21 cellular contexts compared by ENCODE assay signal in the genomic region with DNA sequence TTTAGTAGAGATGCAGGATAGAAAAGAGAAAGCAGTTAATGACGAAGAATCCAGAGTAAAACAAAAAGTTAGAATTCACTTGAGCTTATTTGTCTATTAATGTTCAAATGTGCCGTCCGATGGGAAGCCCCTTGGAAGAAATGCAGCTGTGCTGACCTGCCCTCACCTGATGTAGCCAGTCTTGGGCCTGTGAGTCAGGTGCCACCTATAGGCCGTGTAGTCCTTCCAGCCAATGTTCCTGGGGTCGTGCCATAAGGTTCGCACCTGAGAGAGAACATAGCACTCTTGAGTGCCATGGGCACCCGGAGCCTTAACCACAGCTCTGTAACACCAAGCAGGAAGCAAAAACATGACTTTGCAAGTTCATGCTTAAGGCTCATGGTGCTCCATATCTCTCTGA. TPM values are rescaled to one million over a fixed set of nuclear protein-coding genes. Genes with fewer than 3 reads are reported as not detected.
A peak's percentile ranks its signal among the peaks of the same experiment; 100 is the strongest.
DNase-seq lines count a peak whose midpoint lies in the region; ATAC-seq, FAIRE-seq and TF ChIP-seq lines count a peak whose summit lies in the region.
"Had no signal": no experiment of that assay in that cellular context is flagged by ENCODE, and none has a peak within 500 bp of the region (broad histone marks: within the 10 kb centered on the region; RNA-seq: fewer than 3 reads in every experiment).

No MANE protein-coding gene starts in this region.

- no peaks in the 10 kb centered on the region for H3K9me1 ChIP-seq in K562 (ENCODE audit: control insufficient read depth, insufficient read depth, low read length)

- DNase-seq in HepG2 (ENCODE audit: low spot score), result no peak
- DNase-seq in right lobe of liver, result no peak
- no peak for DNase-seq in K562 (ENCODE audit: extremely low read depth in 1 of 4, low spot score in 3 of 4)
- DNase-seq in esophagus muscularis mucosa (ENCODE audit: extremely low spot score), result peak; percentile 68
- peak; percentile 45 for DNase-seq in sigmoid colon
- no peak for DNase-seq in activated effector memory CD4-positive, alpha-beta T cell treated with anti-CD3 and anti-CD28 coated beads, Interleukin-2, amount 50 U/mL, for 16 hours
- no peak for DNase-seq in stimulated activated CD4-positive, alpha-beta T cell treated with anti-CD3 and anti-CD28 coated beads, Interleukin-2, amount 100 ng/mL, for 24 hours
- DNase-seq in PC-9, result no peak
- DNase-seq: AML-193; DMS79; NCI-H1694 treated with DMSO at 0.1 percent for 48 hours; NCI-H2107; NCI-H510A; NCI-H748 treated with DMSO at 0.1 percent for 48 hours; NK-92 treated with Interleukin-12 subunit alpha and Interleukin-12 subunit beta, amount 100 ng/mL, for 24 hours; SHP77 treated with DMSO at 0.1 percent for 48 hours had no signal

- no peak overlapping the region for H3K4me3 ChIP-seq in HepG2 (replicated peaks in 1 of 3; ENCODE audit: insufficient read depth in 1 of 3, low read depth in 2 of 3, low read length in 3 of 3)
- H3K4me3 ChIP-seq in right lobe of liver, result no peak overlapping the region
- H3K4me3 ChIP-seq in K562, result no peak overlapping the region
- no peak overlapping the region for H3K4me3 ChIP-seq in esophagus muscularis mucosa
- H3K4me3 ChIP-seq in sigmoid colon, result no peak overlapping the region
- no peak overlapping the region for H3K4me3 ChIP-seq in PC-9

- no peak for TF ChIP-seq EP300 in HepG2 (IDR thresholded peaks at IDR 0.05; ENCODE audit: low read depth in 2 of 2, low read length in 2 of 2)
- no peak for TF ChIP-seq EP300 in HepG2 (CRISPR knock-in tag; IDR thresholded peaks at IDR 0.05; ENCODE audit: borderline replicate concordance)
- TF ChIP-seq EP300 in K562 (IDR thresholded peaks at IDR 0.05; ENCODE audit: low read length), result no peak
- TF ChIP-seq EP300 in esophagus muscularis mucosa (IDR thresholded peaks at IDR 0.05), result no peak
- no peak for TF ChIP-seq EP300 in sigmoid colon (IDR thresholded peaks at IDR 0.05)

- H3K9me3 ChIP-seq in HepG2 (ENCODE audit: low read length) (peaks cover 10% of the 10 kb centered on the region), right lobe of liver (no peaks in the 10 kb centered on the region), K562 (replicated peaks; ENCODE audit: control insufficient read depth, insufficient read depth, low read depth, low read length) (no peaks in the 10 kb centered on the region; the same call in 1 of the 2 replicates), esophagus muscularis mucosa (no peaks in the 10 kb centered on the region), sigmoid colon (no peaks in the 10 kb centered on the region), PC-9 (ENCODE audit: insufficient read depth, low read depth) (no peaks in the 10 kb centered on the region)

- H3F3A ChIP-seq in PC-9 (ENCODE audit: insufficient read depth, low read depth), result no peaks in the 10 kb centered on the region

- TF ChIP-seq RAD21 in HepG2 (CRISPR knock-in tag; IDR thresholded peaks at IDR 0.05), result no peak
- TF ChIP-seq RAD21 in K562 (CRISPR knock-in tag; conservative IDR thresholded peaks at IDR 0.05 in 1 of 2, IDR thresholded peaks at IDR 0.05 in 1 of 2), result no peak

- H3K4me2 ChIP-seq in HepG2 (ENCODE audit: low read depth, low read length), result no peak overlapping the region
- H3K4me2 ChIP-seq in K562 (ENCODE audit: insufficient read depth, low read length), result no peak overlapping the region
- H3K4me2 ChIP-seq in PC-9, result no peak overlapping the region

- FAIRE-seq in HepG2 (lab: Jason Lieb, UNC) (no peak), K562 (lab: Jason Lieb, UNC) (no peak)
- FAIRE-seq: GM12892, GM18507, H54 had no signal

- in situ Hi-C loops in HepG2 (cut with HindIII; ENCODE audit: extremely low pct_ligation_motif_present, low pct_unique_long_range_greater_than_20kb) (no loop called here), K562 (cut with MboI) (no loop called here)

- no TSS peak for BruUV-seq in HepG2 (replicated peaks; lab: Mats Ljungman, UMichigan)
- BruUV-seq in K562 (replicated peaks; lab: Mats Ljungman, UMichigan), result no TSS peak
- no TSS peak for BruUV-seq in PC-9 (replicated peaks; lab: Mats Ljungman, UMichigan)

- H4K20me1 ChIP-seq in HepG2 (ENCODE audit: insufficient read depth, low read length), result no peaks in the 10 kb centered on the region
- peaks cover 5% of the 10 kb centered on the region; the same call in 1 of the 2 replicates for H4K20me1 ChIP-seq in K562 (replicated peaks; ENCODE audit: control insufficient read depth, insufficient read depth, low read length)
- no peaks in the 10 kb centered on the region for H4K20me1 ChIP-seq in PC-9 (ENCODE audit: insufficient read depth)

- H3K9me2 ChIP-seq in PC-9 (ENCODE audit: insufficient read depth), result no peaks in the 10 kb centered on the region

- TF ChIP-seq POLR2A in HepG2 (IDR thresholded peaks at IDR 0.05; ENCODE audit: insufficient read depth in 1 of 2, low read depth in 2 of 2, low read length in 2 of 2) (no peak), right lobe of liver (IDR thresholded peaks at IDR 0.05) (no peak), K562 (conservative IDR thresholded peaks at IDR 0.05) (no peak), esophagus muscularis mucosa (IDR thresholded peaks at IDR 0.05; ENCODE audit: low read depth) (no peak), sigmoid colon (IDR thresholded peaks at IDR 0.05) (no peak)

- TF ChIP-seq CTCF in HepG2 (CRISPR knock-in tag; IDR thresholded peaks at IDR 0.05) (peak; percentile 35; the same call in 1 of the 2 replicates), right lobe of liver (IDR thresholded peaks at IDR 0.05) (no peak), K562 (IDR thresholded peaks at IDR 0.05 in 2 of 3, conservative IDR thresholded peaks at IDR 0.05 in 1 of 3; ENCODE audit: insufficient read depth in 2 of 3, low read depth in 1 of 3, low read length in 3 of 3) (no peak), esophagus muscularis mucosa (IDR thresholded peaks at IDR 0.05) (no peak), sigmoid colon (IDR thresholded peaks at IDR 0.05) (no peak), PC-9 (conservative IDR thresholded peaks at IDR 0.05) (no peak)

- H3K9ac ChIP-seq in HepG2 (ENCODE audit: insufficient read depth, low read depth, low read length) (no peak overlapping the region), K562 (ENCODE audit: insufficient read depth in 1 of 2, low read depth in 2 of 2, low read length in 2 of 2) (no peak overlapping the region)

- POLR2A ChIA-PET in HepG2 (lab: Yijun Ruan, JAX) (no interaction called here), K562 (lab: Yijun Ruan, JAX) (no interaction called here), PC-9 (lab: Charles Lee; ENCODE audit: unreplicated experiment) (no interaction called here)

- H3K27ac ChIP-seq in HepG2 (ENCODE audit: extremely low read length, insufficient read depth, low read length), result no peak overlapping the region
- H3K27ac ChIP-seq in right lobe of liver, result no peak overlapping the region
- H3K27ac ChIP-seq in K562 (ENCODE audit: extremely low read depth, low read depth, low read length), result no peak overlapping the region
- no peak overlapping the region for H3K27ac ChIP-seq in esophagus muscularis mucosa (replicated peaks in 1 of 4)
- no peak overlapping the region for H3K27ac ChIP-seq in sigmoid colon
- H3K27ac ChIP-seq in PC-9, result no peak overlapping the region
- H3K27ac ChIP-seq: C4-2B had no signal

- H3K36me3 ChIP-seq in HepG2 (replicated peaks in 1 of 2; ENCODE audit: control insufficient read depth in 1 of 2, insufficient read depth in 2 of 2, low read length in 2 of 2) (no peaks in the 10 kb centered on the region), right lobe of liver (no peaks in the 10 kb centered on the region), K562 (ENCODE audit: control insufficient read depth, insufficient read depth, low read length) (no peaks in the 10 kb centered on the region), esophagus muscularis mucosa (peaks cover 0 to 28% (median 7%) of the 10 kb centered on the region in 4 donors), sigmoid colon (peaks cover 0 to 56% (median 2%) of the 10 kb centered on the region in 4 donors), PC-9 (ENCODE audit: low read depth) (no peaks in the 10 kb centered on the region)

- peaks cover 9% of the 10 kb centered on the region; the same call in 1 of the 2 replicates for H3K4me1 ChIP-seq in HepG2 (ENCODE audit: insufficient read depth, low read length)
- no peaks in the 10 kb centered on the region for H3K4me1 ChIP-seq in right lobe of liver
- H3K4me1 ChIP-seq in K562 (replicated peaks in 1 of 2; ENCODE audit: control insufficient read depth in 2 of 2, insufficient read depth in 2 of 2, low read length in 2 of 2), result peaks cover 2 to 3% of the 10 kb centered on the region in 2 experiments; a peak in 3 of 5 replicates
- H3K4me1 ChIP-seq in esophagus muscularis mucosa, result peaks cover 0 to 3% (median 0%) of the 10 kb centered on the region in 4 donors
- peaks cover 0 to 5% (median 1%) of the 10 kb centered on the region in 4 donors for H3K4me1 ChIP-seq in sigmoid colon
- H3K4me1 ChIP-seq in PC-9 (replicated peaks; ENCODE audit: insufficient read depth), result no peaks in the 10 kb centered on the region

- ATAC-seq in HepG2 (peak; percentile 64; the same call in 2 of the 3 replicates), right lobe of liver (no peak), K562 (peak; percentile 38; the same call in 1 of the 3 replicates)

- H3K27me3 ChIP-seq in HepG2 (ENCODE audit: control insufficient read depth in 1 of 2, insufficient read depth in 2 of 2, low read length in 2 of 2), result peaks cover 4 to 25% of the 10 kb centered on the region in 2 experiments; a peak in 4 of 5 replicates
- no peaks in the 10 kb centered on the region for H3K27me3 ChIP-seq in right lobe of liver
- peaks cover 41 to 61% of the 10 kb centered on the region in 2 experiments; a peak in 4 of 5 replicates for H3K27me3 ChIP-seq in K562 (ENCODE audit: control insufficient read depth in 2 of 2, insufficient read depth in 2 of 2, low read length in 2 of 2)
- H3K27me3 ChIP-seq in esophagus muscularis mucosa, result no peaks in the 10 kb centered on the region
- no peaks in the 10 kb centered on the region for H3K27me3 ChIP-seq in sigmoid colon
- H3K27me3 ChIP-seq in PC-9 (ENCODE audit: insufficient read depth, low read depth), result peaks cover 54% of the 10 kb centered on the region

- CTCF ChIA-PET in HepG2 (lab: Yijun Ruan, JAX; ENCODE audit: low intra/inter-chr PET ratio, low total read pairs), result no interaction called here
- CTCF ChIA-PET in K562 (lab: Yijun Ruan, JAX; ENCODE audit: low intra/inter-chr PET ratio), result no interaction called here
- CTCF ChIA-PET in PC-9 (lab: Charles Lee), result no interaction called here

- H3K79me2 ChIP-seq in HepG2 (ENCODE audit: insufficient read depth, low read length), result no peaks in the 10 kb centered on the region
- no peaks in the 10 kb centered on the region for H3K79me2 ChIP-seq in K562 (ENCODE audit: control insufficient read depth, insufficient read depth, low read length)
- no peaks in the 10 kb centered on the region for H3K79me2 ChIP-seq in PC-9 (ENCODE audit: low read depth)

- H2AFZ ChIP-seq in HepG2 (ENCODE audit: low read length) (no peak overlapping the region), K562 (ENCODE audit: low read depth, low read length) (no peak overlapping the region), PC-9 (no peak overlapping the region)

- 17% methylated on average over 7 of the region's 7 CpGs for WGBS in HepG2 (ENCODE audit: low lambda C conversion rate)
- 84% methylated on average over 4 of the region's 7 CpGs for WGBS in right lobe of liver (ENCODE audit: insufficient coverage, low coverage, low lambda C conversion rate, missing lambda C conversion rate)
- WGBS in K562 (ENCODE audit: insufficient coverage, low coverage, missing lambda C conversion rate), result under 1% methylated on average over 7 of the region's 7 CpGs
- WGBS in esophagus muscularis mucosa, result 90% methylated on average over 6 of the region's 7 CpGs
- 89 to 92% methylated on average over 7 of the region's 7 CpGs for WGBS in sigmoid colon, 2 donors

- intact Hi-C loops in HepG2 (cut with micrococcal nuclease; ENCODE audit: unreplicated experiment) (no loop called here), right lobe of liver (cut with DNase I) (no loop called here), K562 (cut with micrococcal nuclease) (no loop called here), esophagus muscularis mucosa (cut with DNase I) (loop anchor here (10.0 kb wide), 1 partner anchor 316 kb away; no protein-coding TSS in a partner anchor), sigmoid colon (cut with DNase I) (no loop called here), PC-9 (cut with micrococcal nuclease; ENCODE audit: unreplicated experiment) (no loop called here)

RNA-seq across cellular contexts. Expression of gene THBS2, which starts 32.4 kb away (rescaled TPM):
- 0.08 and 0.15 TPM in 2 replicates for total RNA-seq in HepG2 (2016; rRNA removed; fragmentation: Illumina TruSeq; extraction: Trizol)
- total RNA-seq in HepG2 (2016; cell fraction: cytosol; rRNA removed; fragmentation: Illumina TruSeq; extraction: Trizol; ENCODE audit: low read depth), result not detected in 2 replicates
- 0.10 and 0.30 TPM in 2 replicates for total RNA-seq in HepG2 (2016; cell fraction: insoluble cytoplasmic fraction; rRNA removed; fragmentation: Illumina TruSeq; extraction: Trizol)
- 0.31 TPM in 1 of 2 replicates, not detected in the other for total RNA-seq in HepG2 (2016; cell fraction: membrane; rRNA removed; fragmentation: Illumina TruSeq; extraction: Trizol)
- total RNA-seq in HepG2 (2016; cell fraction: nucleus; rRNA removed; fragmentation: Illumina TruSeq; extraction: Trizol), result 0.31 and 0.41 TPM in 2 replicates
- polyA plus RNA-seq in HepG2 (2011; rRNA removed), result 0.12 and 0.26 TPM in 2 replicates
- polyA plus RNA-seq in HepG2 (2011; cell fraction: cytosol; rRNA removed), result 0.05 and 0.24 TPM in 2 replicates
- 0.28 and 0.40 TPM in 2 replicates for polyA plus RNA-seq in HepG2 (2011; cell fraction: nucleus; rRNA removed)
- 0.05 and 0.27 TPM in 2 replicates for polyA plus RNA-seq in HepG2 (2012)
- polyA plus RNA-seq in HepG2 (2016; cell fraction: cytosol; fragmentation: Illumina TruSeq; extraction: Trizol; ENCODE audit: low read depth), result 0.05 TPM in 1 of 2 replicates, not detected in the other
- polyA plus RNA-seq in HepG2 (2016; cell fraction: insoluble cytoplasmic fraction; fragmentation: Illumina TruSeq; extraction: Trizol; ENCODE audit: low read depth), result not detected in 2 replicates
- polyA plus RNA-seq in HepG2 (2016; cell fraction: membrane; fragmentation: Illumina TruSeq; extraction: Trizol; ENCODE audit: low read depth), result not detected in 2 replicates
- 0.48 and 1.0 TPM in 2 replicates for polyA plus RNA-seq in HepG2 (2016; cell fraction: nucleus; fragmentation: Illumina TruSeq; extraction: Trizol; ENCODE audit: insufficient read depth, low read depth)
- 0.75 and 0.82 TPM in 2 replicates for polyA minus RNA-seq in HepG2 (2011; rRNA and poly(A)+ RNA removed; ENCODE audit: low replicate concordance)
- polyA minus RNA-seq in HepG2 (2011; cell fraction: cytosol; rRNA and poly(A)+ RNA removed), result 0.20 TPM in 1 of 2 replicates, not detected in the other
- polyA minus RNA-seq in HepG2 (2011; cell fraction: nucleus; rRNA and poly(A)+ RNA removed), result 0.13 and 0.75 TPM in 2 replicates
- 10 to 100 TPM in 1 of 6 experiments, 1 to 10 TPM in 5; 2.7 to 28.7 (median 7.8) TPM for total RNA-seq in right lobe of liver
- not detected in 2 replicates for total RNA-seq in K562 (2011; cell fraction: chromatin; rRNA removed; ENCODE audit: low replicate concordance)
- total RNA-seq in K562 (2011; cell fraction: nucleolus; rRNA removed), result not detected in 2 replicates
- not detected in 2 replicates for total RNA-seq in K562 (2011; cell fraction: nucleoplasm; rRNA removed)
- total RNA-seq in K562 (2014; rRNA removed), result not detected in 2 replicates
- not detected in 2 replicates for total RNA-seq in K562 (2014; rRNA removed; fragmentation: Illumina TruSeq; extraction: Trizol)
- not detected in 2 replicates for total RNA-seq in K562 (2015; rRNA removed; fragmentation: Illumina TruSeq; extraction: Trizol)
- 0.11 and 0.27 TPM in 2 replicates for total RNA-seq in K562 (2021)
- not detected in 2 replicates for polyA plus RNA-seq in K562 (2011; rRNA removed)
- polyA plus RNA-seq in K562 (2011; cell fraction: cytosol; rRNA removed), result not detected in 2 replicates
- polyA plus RNA-seq in K562 (2011; cell fraction: nucleus; rRNA removed), result not detected in 2 replicates
- 0.09 and 0.19 TPM in 2 replicates for polyA plus RNA-seq in K562 (2012)
- not detected in 2 replicates for polyA plus RNA-seq in K562 (2014; fragmentation: Illumina TruSeq; extraction: Trizol)
- under 1 TPM; 0.03 TPM for polyA plus RNA-seq in K562 (2014; fragmentation: Nextera tagmentation; extraction: Ambion mirVana)
- polyA plus RNA-seq in K562 (2014; rRNA removed), result not detected in 2 replicates
- polyA minus RNA-seq in K562 (2011; rRNA and poly(A)+ RNA removed), result not detected in 2 replicates
- not detected in 2 replicates for polyA minus RNA-seq in K562 (2011; cell fraction: cytosol; rRNA and poly(A)+ RNA removed)
- not detected in 2 replicates for polyA minus RNA-seq in K562 (2011; cell fraction: nucleus; rRNA and poly(A)+ RNA removed)
- total RNA-seq in esophagus muscularis mucosa, result 10 to 100 TPM; 25.7 to 36.4 (median 28.8) TPM
- 10 to 100 TPM; 37.6 to 59.0 (median 42.7) TPM for total RNA-seq in sigmoid colon
- 1 to 10 TPM; 1.7 to 3.0 (median 1.8) TPM for polyA plus RNA-seq in sigmoid colon
- total RNA-seq in PC-9 (2021), result not detected in 2 replicates
- total RNA-seq: OCI-LY7 had no signal

Comparison
In these comparisons a context has a peak if more than half of its experiments do, and no peak if none do; other contexts are left out.
1. ATAC-seq: peak in HepG2 (single experiment) and K562 (single experiment); none in right lobe of liver (0 of 4).
2. DNase-seq: peak in esophagus muscularis mucosa (single experiment) and sigmoid colon (single experiment); none in HepG2 (single experiment), right lobe of liver (0 of 3), K562 (0 of 4), activated effector memory CD4-positive, alpha-beta T cell treated with anti-CD3 and anti-CD28 coated beads, Interleukin-2, amount 50 U/mL, for 16 hours (single experiment), stimulated activated CD4-positive, alpha-beta T cell treated with anti-CD3 and anti-CD28 coated beads, Interleukin-2, amount 100 ng/mL, for 24 hours (0 of 2) and PC-9 (0 of 2).
3. Of the 241 proteins assayed by ChIP-seq in both HepG2 and K562: peak only in HepG2: CTCF and STAG1; only in K562: none; in both: none; in neither: 239.